ENCODE assay signal across 8 cellular contexts in genomic region chr20:50153500-50154377, GRCh38. TPM values are rescaled to one million over a fixed set of nuclear protein-coding genes. Genes with fewer than 3 reads are reported as not detected.
DNase-seq lines count a peak whose midpoint lies in the region; ATAC-seq and TF ChIP-seq lines count a peak whose summit lies in the region.

TSS of gene PEDS1 (minus strand) at chr20:50153723. CDS start at chr20:50153637, 86 bp downstream.

- WGBS in upper lobe of left lung, 2 donors: 4 to 28% methylated on average over 8 to 45 of the region's 99 CpGs

- DNase-seq in GM10266 (ENCODE audit: extremely low spot score): peak; percentile 99
- peak; percentile 90 for DNase-seq in NCI-H1105 (lab: John Stamatoyannopoulos, UW)
- peak; percentile 68 for DNase-seq in T follicular helper cell (ENCODE audit: low read depth)
- DNase-seq in adipocyte (ENCODE audit: low read depth): peak; percentile 97
- DNase-seq in cardiac septum (ENCODE audit: low spot score): peak; percentile 95
- DNase-seq in posterior vena cava (ENCODE audit: low spot score): peak; percentile 98
- DNase-seq in upper lobe of left lung: peak; percentile 93 to 98

- intact Hi-C loops in cardiac septum (cut with DNase I): loop anchor here (2.0 kb wide), 2 partner anchors 19 to 33 kb away; no protein-coding TSS in a partner anchor
- intact Hi-C loops in posterior vena cava (cut with DNase I): no loop called here

- H3K9me3 ChIP-seq in adipocyte (ENCODE audit: control insufficient read depth, low read length): no peaks in the 10 kb centered on the region
- H3K9me3 ChIP-seq in upper lobe of left lung: no peaks in the 10 kb centered on the region

- peaks cover 10% of the 10 kb centered on the region for H3K36me3 ChIP-seq in adipocyte (ENCODE audit: control insufficient read depth, insufficient read depth, low read length, severe bottlenecking)
- peaks cover 0 to 2% (median 0%) of the 10 kb centered on the region in 4 donors for H3K36me3 ChIP-seq in upper lobe of left lung

- no peak for TF ChIP-seq EP300 in upper lobe of left lung (IDR thresholded peaks at IDR 0.05)

- peaks cover 41% of the 10 kb centered on the region for H3K4me1 ChIP-seq in adipocyte (ENCODE audit: control insufficient read depth, insufficient read depth, low read length)
- peaks cover 41 to 53% (median 46%) of the 10 kb centered on the region in 4 donors for H3K4me1 ChIP-seq in upper lobe of left lung

- peak in 3 of 4 donors; percentile 85 to 96 (median 95) for TF ChIP-seq POLR2A in upper lobe of left lung (IDR thresholded peaks at IDR 0.05)

- peak within 1 kb of the TSS; percentile 99 for H3K9ac ChIP-seq in adipocyte (ENCODE audit: low read length)

- H3K27ac ChIP-seq in upper lobe of left lung: peak within 1 kb of the TSS; percentile 93 to 98 (median 95)

- H3K4me3 ChIP-seq in adipocyte (ENCODE audit: low read length) (peak within 1 kb of the TSS; percentile 93), upper lobe of left lung (peak within 1 kb of the TSS; percentile 68 to 98 (median 92))

- ATAC-seq in HG02610 (IDR thresholded peaks at IDR 0.05; ENCODE audit: unreplicated experiment) (peak; percentile 95), upper lobe of left lung (ENCODE audit: low FRiP score in 2 of 2) (peak; percentile 92 to 98)

- H3K27me3 ChIP-seq in adipocyte (replicated peaks; ENCODE audit: control insufficient read depth, insufficient read depth, low read length) (no peaks in the 10 kb centered on the region), upper lobe of left lung (no peaks in the 10 kb centered on the region)

- peak; percentile 10 for TF ChIP-seq CTCF in GM10266 (IDR thresholded peaks at IDR 0.05; ENCODE audit: control insufficient read depth, insufficient read depth, low read depth, missing control alignments)
- peak in 3 of 6 experiments; percentile 1 to 45 (median 43) for TF ChIP-seq CTCF in upper lobe of left lung (IDR thresholded peaks at IDR 0.05)

RNA-seq across cellular contexts. Expression of gene PEDS1, which starts in this region (rescaled TPM):
- total RNA-seq in cardiac septum: 15.2 TPM
- 10 to 100 TPM; 31.5 to 35.5 TPM for total RNA-seq in posterior vena cava
- total RNA-seq in upper lobe of left lung: 10 to 100 TPM; 30.4 to 59.3 (median 34.2) TPM

Comparison
In these comparisons a context has a peak if more than half of its experiments do, and no peak if none do; other contexts are left out.
1. Peak in every context shown above with its lines: DNase-seq, ATAC-seq, H3K4me3 ChIP-seq and H3K27ac ChIP-seq.